ENCODE assay signal across 14 cellular contexts in genomic region chr18:51133580-51134160, GRCh38.
A peak's percentile ranks its signal among the peaks of the same experiment; 100 is the strongest.
DNase-seq lines count a peak whose midpoint lies in the region; ATAC-seq and TF ChIP-seq lines count a peak whose summit lies in the region.
"Had no signal": no experiment of that assay in that cellular context is flagged by ENCODE, and none has a peak within 500 bp of the region (broad histone marks: within the 10 kb centered on the region; RNA-seq: fewer than 3 reads in every experiment).

No MANE protein-coding gene starts in this region.

- ATAC-seq in Right ventricle myocardium inferior: peak; percentile 54
- peak; percentile 93 to 98 (median 94) for ATAC-seq in right lobe of liver
- peak; percentile 57 for ATAC-seq in aorta (ENCODE audit: low FRiP score)
- ATAC-seq in HG02678 (IDR thresholded peaks at IDR 0.05; ENCODE audit: unreplicated experiment): no peak

- intact Hi-C loops in Right ventricle myocardium inferior (cut with DNase I) (no loop called here), left ventricle myocardium inferior (cut with micrococcal nuclease) (no loop called here), right lobe of liver (cut with DNase I) (no loop called here), aorta (cut with DNase I) (no loop called here)

- TF ChIP-seq POLR2A in right lobe of liver (IDR thresholded peaks at IDR 0.05): no peak

- H3K27me3 ChIP-seq in left ventricle myocardium inferior (ENCODE audit: low read depth) (peaks cover 3% of the 10 kb centered on the region), right lobe of liver (no peaks in the 10 kb centered on the region), aorta (ENCODE audit: control insufficient read depth in 1 of 2, insufficient read depth in 2 of 2, low read length in 1 of 2) (no peaks in the 10 kb centered on the region)
- H3K27me3 ChIP-seq: BLaER1 treated with 17β-estradiol and CSF1 and Interleukin-3, amounts not matched to agents 10 nM and 100 nM had no signal

- DNase-seq in Right ventricle myocardium inferior (ENCODE audit: missing footprints): no peak
- no peak for DNase-seq in left ventricle myocardium inferior
- DNase-seq in fibroblast of the aortic adventitia (ENCODE audit: low read depth): peak; percentile 26
- peak; percentile 80 to 91 (median 89) for DNase-seq in right lobe of liver
- DNase-seq in aorta: no peak
- DNase-seq in hypothalamus (lab: John Stamatoyannopoulos, UW): no peak
- DNase-seq in iPS-NIHi7 (ENCODE audit: extremely low spot score): no peak
- DNase-seq: 8988T, H9, NCI-H1436, NCI-H2029 treated with DMSO at 0.1 percent for 48 hours, NCI-H510A treated with DMSO at 0.1 percent for 48 hours had no signal

- H3K4me1 ChIP-seq in left ventricle myocardium inferior: no peaks in the 10 kb centered on the region
- H3K4me1 ChIP-seq in right lobe of liver: peaks cover 0 to 28% (median 10%) of the 10 kb centered on the region in 4 donors
- no peaks in the 10 kb centered on the region for H3K4me1 ChIP-seq in aorta (ENCODE audit: control insufficient read depth in 1 of 2, insufficient read depth in 2 of 2, low read length in 2 of 2)
- H3K4me1 ChIP-seq: BLaER1 treated with 17β-estradiol and CSF1 and Interleukin-3, amounts not matched to agents 10 nM and 100 nM had no signal

- H3K36me3 ChIP-seq in left ventricle myocardium inferior (no peaks in the 10 kb centered on the region), right lobe of liver (no peaks in the 10 kb centered on the region), aorta (ENCODE audit: control insufficient read depth in 1 of 2, insufficient read depth in 2 of 2, low read length in 1 of 2) (no peaks in the 10 kb centered on the region)
- H3K36me3 ChIP-seq: BLaER1 treated with 17β-estradiol and CSF1 and Interleukin-3, amounts not matched to agents 10 nM and 100 nM had no signal

- 25% methylated on average over 7 of the region's 12 CpGs for WGBS in right lobe of liver (ENCODE audit: insufficient coverage, low coverage, low lambda C conversion rate, missing lambda C conversion rate)
- WGBS in aorta, 2 donors: 1 to 6% methylated on average over 12 of the region's 12 CpGs

- no peak overlapping the region for H3K27ac ChIP-seq in left ventricle myocardium inferior (replicated peaks)
- peak overlapping the region in 1 of 3 donors; percentile 47 for H3K27ac ChIP-seq in right lobe of liver
- no peak overlapping the region for H3K27ac ChIP-seq in aorta (ENCODE audit: low read depth in 1 of 2, low read length in 2 of 2)
- H3K27ac ChIP-seq: BLaER1 treated with 17β-estradiol and CSF1 and Interleukin-3, amounts not matched to agents 10 nM and 100 nM had no signal

- TF ChIP-seq CTCF in left ventricle myocardium inferior (IDR thresholded peaks at IDR 0.05; ENCODE audit: borderline replicate concordance) (no peak), fibroblast of the aortic adventitia (IDR thresholded peaks at IDR 0.05; ENCODE audit: insufficient read depth, low read length) (no peak), right lobe of liver (IDR thresholded peaks at IDR 0.05) (peak in 2 of 4 donors; percentile 17 to 35)

- no peak overlapping the region for H3K4me3 ChIP-seq in left ventricle myocardium inferior
- H3K4me3 ChIP-seq in fibroblast of the aortic adventitia (ENCODE audit: low read depth, low read length): no peak overlapping the region
- no peak overlapping the region for H3K4me3 ChIP-seq in right lobe of liver
- H3K4me3 ChIP-seq in aorta (ENCODE audit: low read length in 2 of 2): no peak overlapping the region
- H3K4me3 ChIP-seq: BLaER1 treated with 17β-estradiol and CSF1 and Interleukin-3, amounts not matched to agents 10 nM and 100 nM had no signal

- no peaks in the 10 kb centered on the region for H3K9me3 ChIP-seq in left ventricle myocardium inferior (replicated peaks)
- H3K9me3 ChIP-seq in right lobe of liver: no peaks in the 10 kb centered on the region
- no peaks in the 10 kb centered on the region for H3K9me3 ChIP-seq in aorta (ENCODE audit: control insufficient read depth, low read length)

Comparison
In these comparisons a context has a peak if more than half of its experiments do, and no peak if none do; other contexts are left out.
1. DNase-seq: peak in fibroblast of the aortic adventitia (single experiment) and right lobe of liver (3 of 3); none in Right ventricle myocardium inferior (single experiment), left ventricle myocardium inferior (single experiment), aorta (0 of 2), hypothalamus (0 of 51) and iPS-NIHi7 (single experiment).